Comparison of ENCODE assay signal across 12 cellular contexts in the genomic region with DNA sequence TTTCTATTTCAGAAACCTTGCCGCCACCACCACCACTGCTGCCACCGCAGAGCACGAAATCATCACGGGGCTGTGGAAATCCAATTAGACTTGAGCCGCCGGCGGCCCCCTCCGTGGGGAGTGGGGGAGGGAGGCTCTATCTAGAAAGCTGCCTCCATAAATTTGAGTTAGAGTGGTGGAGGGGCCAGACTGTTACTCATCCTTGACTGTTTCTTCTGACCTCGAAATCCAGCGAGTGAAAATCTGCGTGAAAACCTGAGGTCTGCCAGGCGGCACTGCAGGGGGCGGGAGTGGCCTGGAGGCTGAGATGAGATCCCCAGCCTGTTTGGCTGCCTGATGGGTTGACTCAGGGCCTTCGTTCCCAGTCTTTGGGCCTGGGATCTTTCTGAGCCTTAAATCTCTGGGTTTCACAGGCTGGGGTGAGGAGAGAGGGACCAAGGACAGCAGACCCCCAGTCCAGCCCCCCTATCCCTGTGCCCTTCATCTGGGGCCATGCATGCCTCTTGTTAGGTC. TPM values are rescaled to one million over a fixed set of nuclear protein-coding genes. Genes with fewer than 3 reads are reported as not detected.
DNase-seq lines count a peak whose midpoint lies in the region; ATAC-seq, FAIRE-seq and TF ChIP-seq lines count a peak whose summit lies in the region.
"Had no signal": no experiment of that assay in that cellular context is flagged by ENCODE, and none has a peak within 500 bp of the region (broad histone marks: within the 10 kb centered on the region; RNA-seq: fewer than 3 reads in every experiment).

No MANE protein-coding gene starts in this region.

- no peaks in the 10 kb centered on the region for H3K9me3 ChIP-seq in A549

- no peak for TF ChIP-seq CTCF in A549 (IDR thresholded peaks at IDR 0.05)

- TF ChIP-seq EP300 in A549 (IDR thresholded peaks at IDR 0.05), result no peak

- WGBS in A549 (ENCODE audit: missing lambda C conversion rate), result 78% methylated on average over 14 of the region's 14 CpGs

- no peak overlapping the region for H3K4me3 ChIP-seq in A549

- ATAC-seq in A549, result peak; percentile 11 to 39; a peak in 3 of 6 replicates
- no peak for ATAC-seq in HG02973 (IDR thresholded peaks at IDR 0.05; ENCODE audit: unreplicated experiment)
- ATAC-seq in GM21367 (IDR thresholded peaks at IDR 0.05; ENCODE audit: unreplicated experiment), result no peak
- ATAC-seq: activated CD8-positive, alpha-beta T cell treated with anti-CD3 and anti-CD28 coated beads, Interleukin-2, amount 10 ng/mL, durations not matched to agents 7 days and 5 days had no signal

- H3K4me2 ChIP-seq in A549, result no peak overlapping the region

- DNase-seq in A549 (ENCODE audit: low read depth in 1 of 2, low spot score in 1 of 2), result no peak
- peak; percentile 9 for DNase-seq in HK-2 (ENCODE audit: unreplicated experiment)
- DNase-seq in astrocyte of the hippocampus (ENCODE audit: low read depth, low spot score), result peak; percentile 93
- DNase-seq in NCI-H774 (lab: John Stamatoyannopoulos, UW), result no peak
- DNase-seq in urothelium cell line (ENCODE audit: low spot score), result no peak
- DNase-seq: activated CD8-positive, alpha-beta T cell treated with anti-CD3 and anti-CD28 coated beads, Interleukin-2, amount 10 ng/mL, durations not matched to agents 7 days and 5 days; aorta; SHP77 treated with DMSO at 0.1 percent for 48 hours had no signal

- FAIRE-seq in A549 (lab: Jason Lieb, UNC) (no peak), urothelium cell line (lab: Jason Lieb, UNC) (no peak)

- CTCF ChIA-PET in A549 (lab: Yijun Ruan, JAX), result interaction anchor here (1.1 kb wide), 1 partner anchor 168 kb away, joined by 4 read pairs; no protein-coding TSS in a partner anchor

- 0 out of 3 replicates have a peak, but pooled peaks cover 5% of the 10 kb centered on the region for H3K4me1 ChIP-seq in A549

- H3K27me3 ChIP-seq in layer of hippocampus (ENCODE audit: control insufficient read depth, insufficient read depth, low read length), result no peaks in the 10 kb centered on the region

- POLR2A ChIA-PET in A549 (lab: Yijun Ruan, JAX), result no interaction called here

- TF ChIP-seq RAD21 in A549 (conservative IDR thresholded peaks at IDR 0.05 in 1 of 2, IDR thresholded peaks at IDR 0.05 in 1 of 2), result no peak

- TF ChIP-seq POLR2A in A549 (IDR thresholded peaks at IDR 0.05; ENCODE audit: low read length), result no peak

- H3K27ac ChIP-seq in A549 (peak overlapping the region in 1 of 2 experiments; percentile 1; a peak in 1 of 6 replicates), layer of hippocampus (ENCODE audit: low read depth, low read length) (peak overlapping the region; percentile 52)
- H3K27ac ChIP-seq: C4-2B had no signal

TF ChIP-seq in A549, 52 proteins besides CTCF, POLR2A, EP300 and RAD21:
- TF ChIP-seq FOSL2 (IDR thresholded peaks at IDR 0.05) (no peak), FOSL2 (CRISPR knock-in tag; IDR thresholded peaks at IDR 0.05) (no peak), NPAS2 (CRISPR knock-in tag; IDR thresholded peaks at IDR 0.05; ENCODE audit: borderline replicate concordance) (no peak), GATA3 (IDR thresholded peaks at IDR 0.05; ENCODE audit: borderline replicate concordance) (no peak), MAZ (IDR thresholded peaks at IDR 0.05; ENCODE audit: borderline replicate concordance, low read depth, low read length) (no peak), ZFP36 (IDR thresholded peaks at IDR 0.05; ENCODE audit: borderline replicate concordance, partially characterized antibody) (no peak), JUN (IDR thresholded peaks at IDR 0.05) (no peak), BHLHE40 (IDR thresholded peaks at IDR 0.05; ENCODE audit: low read depth, low read length) (no peak), PBX3 (IDR thresholded peaks at IDR 0.05) (no peak), NR3C1 (IDR thresholded peaks at IDR 0.05) (no peak), ZC3H11A (IDR thresholded peaks at IDR 0.05) (no peak), HEYL (CRISPR knock-in tag; IDR thresholded peaks at IDR 0.05) (no peak), EHF (CRISPR knock-in tag; IDR thresholded peaks at IDR 0.05) (no peak), PHF8 (IDR thresholded peaks at IDR 0.05; ENCODE audit: borderline replicate concordance, low read depth) (no peak), RNF2 (IDR thresholded peaks at IDR 0.05; ENCODE audit: borderline replicate concordance, low read depth) (no peak), CHD4 (IDR thresholded peaks at IDR 0.05; ENCODE audit: borderline replicate concordance) (no peak)
TF ChIP-seq in A549: peak in this region for 0.

RNA-seq across cellular contexts. Expression of gene TSPAN9, which starts 29.9 kb away (rescaled TPM):
- polyA plus RNA-seq in A549 (2011; rRNA removed) (16.1 and 20.1 TPM in 2 replicates), A549 (2017; fragmentation: RNase III; extraction: RNeasy Plus Mini Kit Qiagen cat#74134 plus additional on column Dnase treatment) (10.2 to 12.4 TPM (median 11.3 TPM) in 3 replicates)
- 11.2 and 14.5 TPM in 2 replicates for polyA plus RNA-seq in A549 (2012; cell fraction: cytosol; rRNA removed)
- 20.0 and 20.1 TPM in 2 replicates for polyA plus RNA-seq in A549 (2012; cell fraction: nucleus; rRNA removed)
- 12.9 and 16.7 TPM in 2 replicates for polyA minus RNA-seq in A549 (2011; rRNA and poly(A)+ RNA removed)

Comparison
In these comparisons a context has a peak if more than half of its experiments do, and no peak if none do; other contexts are left out.
1. ATAC-seq: peak in A549 (2 of 2); none in HG02973 (single experiment) and GM21367 (single experiment).
2. DNase-seq: peak in HK-2 (single experiment) and astrocyte of the hippocampus (single experiment); none in A549 (0 of 2), NCI-H774 (single experiment) and urothelium cell line (single experiment).